9 cellular contexts compared by ENCODE assay signal in genomic region chrX:86946569-86946968, GRCh38.
DNase-seq lines count a peak whose midpoint lies in the region; ATAC-seq and TF ChIP-seq lines count a peak whose summit lies in the region.
"Had no signal": no experiment of that assay in that cellular context is flagged by ENCODE, and none has a peak within 500 bp of the region (broad histone marks: within the 10 kb centered on the region; RNA-seq: fewer than 3 reads in every experiment).

No MANE protein-coding gene starts in this region.

- H2AFZ ChIP-seq in SU-DHL-6 (ENCODE audit: low read depth, low read length, severe bottlenecking): no peak overlapping the region

- DNase-seq in CD14-positive monocyte (ENCODE audit: low spot score) (no peak), iPS-NIHi7 (ENCODE audit: extremely low spot score) (peak; percentile 43)
- no peak for DNase-seq in activated T-cell treated with anti-CD3 and anti-CD28 coated beads, Interleukin-2, amount 50 U/mL, for 24 hours

- no peak overlapping the region for H3K9ac ChIP-seq in SU-DHL-6 (ENCODE audit: low read length)

- H3K9me3 ChIP-seq in SU-DHL-6 (ENCODE audit: insufficient read depth, low read length): no peaks in the 10 kb centered on the region

- no peak overlapping the region for H3K4me2 ChIP-seq in SU-DHL-6 (ENCODE audit: low read depth, low read length, poor library complexity, severe bottlenecking)

- no peaks in the 10 kb centered on the region for H3K27me3 ChIP-seq in SU-DHL-6 (ENCODE audit: low read length)

- no peak overlapping the region for H3K27ac ChIP-seq in SU-DHL-6 (ENCODE audit: low read depth, low read length)

- no peaks in the 10 kb centered on the region for H4K20me1 ChIP-seq in SU-DHL-6 (ENCODE audit: low read depth, low read length)

- no peaks in the 10 kb centered on the region for H3K9me2 ChIP-seq in SU-DHL-6 (replicated peaks; ENCODE audit: insufficient read depth, low read length)

- ATAC-seq in GM18867 (IDR thresholded peaks at IDR 0.05; ENCODE audit: unreplicated experiment) (peak; percentile 92), HG03442 (IDR thresholded peaks at IDR 0.05; ENCODE audit: unreplicated experiment) (peak; percentile 69), GM21367 (IDR thresholded peaks at IDR 0.05; ENCODE audit: unreplicated experiment) (no peak), GM19035 (IDR thresholded peaks at IDR 0.05; ENCODE audit: unreplicated experiment) (no peak)

- H3K36me3 ChIP-seq in SU-DHL-6 (ENCODE audit: low read length): no peaks in the 10 kb centered on the region

- H3K36me3 Mint-ChIP-seq in CD14-positive monocyte: no peaks in the 10 kb centered on the region
- H3K36me3 Mint-ChIP-seq in activated T-cell treated with anti-CD3 and anti-CD28 coated beads, Interleukin-2, amount 50 U/mL, for 24 hours (ENCODE audit: low read depth): no peaks in the 10 kb centered on the region
- H3K36me3 Mint-ChIP-seq: IgD-negative memory B cell had no signal

- intact Hi-C loops in CD14-positive monocyte (cut with micrococcal nuclease): no loop called here

- H3K27me3 Mint-ChIP-seq in CD14-positive monocyte (ENCODE audit: low read depth in 3 of 3): peaks cover 0 to 4% (median 0%) of the 10 kb centered on the region in 3 donors
- peaks cover 3% of the 10 kb centered on the region for H3K27me3 Mint-ChIP-seq in activated T-cell treated with anti-CD3 and anti-CD28 coated beads, Interleukin-2, amount 50 U/mL, for 24 hours
- H3K27me3 Mint-ChIP-seq: IgD-negative memory B cell had no signal

- H3K9me3 Mint-ChIP-seq in CD14-positive monocyte: no peaks in the 10 kb centered on the region
- H3K9me3 Mint-ChIP-seq in activated T-cell treated with anti-CD3 and anti-CD28 coated beads, Interleukin-2, amount 50 U/mL, for 24 hours: no peaks in the 10 kb centered on the region
- H3K9me3 Mint-ChIP-seq: IgD-negative memory B cell had no signal

- no peaks in the 10 kb centered on the region for H3F3A ChIP-seq in SU-DHL-6 (ENCODE audit: insufficient read depth)

- H3K27ac Mint-ChIP-seq in CD14-positive monocyte: no peak overlapping the region
- H3K27ac Mint-ChIP-seq in activated T-cell treated with anti-CD3 and anti-CD28 coated beads, Interleukin-2, amount 50 U/mL, for 24 hours: no peak overlapping the region
- H3K27ac Mint-ChIP-seq: IgD-negative memory B cell had no signal

- no peaks in the 10 kb centered on the region for H3K4me1 Mint-ChIP-seq in CD14-positive monocyte
- no peaks in the 10 kb centered on the region for H3K4me1 Mint-ChIP-seq in activated T-cell treated with anti-CD3 and anti-CD28 coated beads, Interleukin-2, amount 50 U/mL, for 24 hours (ENCODE audit: low read depth)
- H3K4me1 Mint-ChIP-seq: IgD-negative memory B cell had no signal

- peak; percentile 10 for TF ChIP-seq CTCF in CD14-positive monocyte (IDR thresholded peaks at IDR 0.05)
- TF ChIP-seq CTCF in SU-DHL-6 (IDR thresholded peaks at IDR 0.05; ENCODE audit: insufficient read depth, low read length, poor library complexity, severe bottlenecking): peak; percentile 23

- H3K4me3 Mint-ChIP-seq in CD14-positive monocyte: no peak overlapping the region
- no peak overlapping the region for H3K4me3 Mint-ChIP-seq in activated T-cell treated with anti-CD3 and anti-CD28 coated beads, Interleukin-2, amount 50 U/mL, for 24 hours
- H3K4me3 Mint-ChIP-seq: IgD-negative memory B cell had no signal

- H3K79me2 ChIP-seq in SU-DHL-6 (ENCODE audit: insufficient read depth, low read length): no peaks in the 10 kb centered on the region

- no peak overlapping the region for H3K4me3 ChIP-seq in SU-DHL-6 (ENCODE audit: insufficient read depth, low read length, poor library complexity, severe bottlenecking)

Comparison
In these comparisons a context has a peak if more than half of its experiments do, and no peak if none do; other contexts are left out.
1. ATAC-seq: peak in GM18867 (single experiment) and HG03442 (single experiment); none in GM21367 (single experiment) and GM19035 (single experiment).